ENCODE assay signal across 11 cellular contexts in the genomic region with DNA sequence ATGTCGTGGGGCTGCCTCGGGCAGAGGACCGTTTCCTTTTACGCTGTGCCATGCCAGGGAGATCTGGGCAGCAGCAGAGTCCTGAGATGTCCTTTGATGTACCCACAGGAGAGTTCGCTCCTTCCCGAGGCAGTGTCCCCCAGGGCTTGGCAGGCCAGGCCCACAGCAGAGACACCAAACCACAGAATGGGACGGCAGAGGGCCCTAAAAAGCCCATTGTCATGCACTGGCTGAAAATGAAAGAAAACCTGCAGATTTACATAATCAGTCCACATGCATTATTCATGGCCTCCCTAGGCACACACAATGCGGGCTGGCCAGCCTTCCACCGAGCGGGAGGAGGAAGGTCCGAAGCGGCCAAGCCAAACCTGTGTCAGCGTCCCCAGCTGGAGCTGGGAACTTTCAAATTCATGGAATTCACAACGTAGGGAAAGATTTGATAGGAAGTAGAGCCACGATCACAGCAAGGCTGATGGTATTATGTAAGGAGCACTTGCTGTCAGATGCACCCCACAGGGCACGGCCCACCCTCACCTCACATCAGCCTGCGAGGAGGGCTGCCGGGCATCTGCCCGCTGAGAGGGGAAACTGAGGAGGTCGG. TPM values are rescaled to one million over a fixed set of nuclear protein-coding genes. Genes with fewer than 3 reads are reported as not detected.
A peak's percentile ranks its signal among the peaks of the same experiment; 100 is the strongest.
DNase-seq lines count a peak whose midpoint lies in the region; ATAC-seq and TF ChIP-seq lines count a peak whose summit lies in the region.
"Had no signal": no experiment of that assay in that cellular context is flagged by ENCODE, and none has a peak within 500 bp of the region (broad histone marks: within the 10 kb centered on the region; RNA-seq: fewer than 3 reads in every experiment).

No MANE protein-coding gene starts in this region.

- H3K27ac ChIP-seq in DOHH2 (ENCODE audit: low read depth, low read length), result no peak overlapping the region
- no peak overlapping the region for H3K27ac ChIP-seq in H9 (ENCODE audit: insufficient read length, low read depth, low read length)

- H3K4me3 Mint-ChIP-seq in H9, result peak overlapping the region; percentile 49 to 68

- H3K4me1 ChIP-seq in DOHH2 (ENCODE audit: control insufficient read depth, low read length) (no peaks in the 10 kb centered on the region), H9 (ENCODE audit: insufficient read depth, low read length) (peaks cover 12% of the 10 kb centered on the region; the same call in 1 of the 2 replicates), adipocyte (ENCODE audit: control insufficient read depth, insufficient read depth, low read length) (peaks cover 3% of the 10 kb centered on the region)

- peaks cover 96% of the 10 kb centered on the region for H3K27me3 Mint-ChIP-seq in H9 (ENCODE audit: low read depth)

- H3F3A ChIP-seq in DOHH2 (ENCODE audit: control insufficient read depth, insufficient read depth), result no peaks in the 10 kb centered on the region

- peaks cover 0 to 3% of the 10 kb centered on the region in 2 experiments; a peak in 2 of 5 replicates for H3K9me3 Mint-ChIP-seq in H9

- H4K20me1 ChIP-seq in DOHH2 (ENCODE audit: control insufficient read depth, insufficient read depth, low read depth, low read length) (no peaks in the 10 kb centered on the region), H9 (ENCODE audit: control insufficient read depth, insufficient read depth, insufficient read length) (peaks cover 2% of the 10 kb centered on the region)

- H3T11ph ChIP-seq in H9 (ENCODE audit: low read length), result no peak overlapping the region

- no peak overlapping the region for H4K91ac ChIP-seq in H9 (ENCODE audit: insufficient read length, low read depth, low read length)

- no peaks in the 10 kb centered on the region for H3K36me3 ChIP-seq in DOHH2 (ENCODE audit: control insufficient read depth, low read length)
- no peaks in the 10 kb centered on the region for H3K36me3 ChIP-seq in adipocyte (ENCODE audit: control insufficient read depth, insufficient read depth, low read length, severe bottlenecking)

- H4K8ac ChIP-seq in H9 (replicated peaks; ENCODE audit: insufficient read length, low read depth, low read length), result no peak overlapping the region

- H3K36me3 Mint-ChIP-seq in H9 (ENCODE audit: insufficient read depth in 1 of 3, low read depth in 3 of 3), result peaks cover 0 to 4% (median 0%) of the 10 kb centered on the region in 3 experiments; a peak in 1 of 7 replicates

- H2BK12ac ChIP-seq in H9 (ENCODE audit: insufficient read length, low read depth, low read length), result no peak overlapping the region

- peaks cover 75 to 84% of the 10 kb centered on the region in 2 experiments for H3K4me1 Mint-ChIP-seq in H9

- H3K27me3 ChIP-seq in DOHH2 (ENCODE audit: control insufficient read depth, low read length), result peaks cover 27% of the 10 kb centered on the region
- H3K27me3 ChIP-seq in H9 (ENCODE audit: insufficient read depth, low read length), result peaks cover 21% of the 10 kb centered on the region; the same call in 1 of the 2 replicates
- peaks cover 52% of the 10 kb centered on the region for H3K27me3 ChIP-seq in adipocyte (replicated peaks; ENCODE audit: control insufficient read depth, insufficient read depth, low read length)

- H4K5ac ChIP-seq in H9 (ENCODE audit: insufficient read length, low read depth, low read length), result no peak overlapping the region

- H2AFZ ChIP-seq in H9 (ENCODE audit: low read length), result no peak overlapping the region

- no peak overlapping the region for H2AK5ac ChIP-seq in H9 (ENCODE audit: insufficient read length, low read length)

- peaks cover 2% of the 10 kb centered on the region for H3K23me2 ChIP-seq in H9 (ENCODE audit: insufficient read length, low read depth, low read length, poor library complexity, severe bottlenecking)

- H3K9me2 ChIP-seq in DOHH2 (replicated peaks; ENCODE audit: control insufficient read depth, low read length), result no peaks in the 10 kb centered on the region

- H3K79me2 ChIP-seq in DOHH2 (ENCODE audit: control insufficient read depth, low read length), result no peaks in the 10 kb centered on the region
- no peaks in the 10 kb centered on the region for H3K79me2 ChIP-seq in H9 (ENCODE audit: insufficient read depth, low read length)

- TF ChIP-seq CTCF in DOHH2 (IDR thresholded peaks at IDR 0.05; ENCODE audit: low read depth, low read length, poor library complexity, severe bottlenecking) (no peak), H9 (conservative IDR thresholded peaks at IDR 0.05) (no peak)

- H3K4me2 ChIP-seq in DOHH2 (ENCODE audit: low read length) (peak overlapping the region; percentile 20; the same call in 1 of the 2 replicates), H9 (ENCODE audit: insufficient read depth, insufficient read length, low read length) (peak overlapping the region; percentile 54)

- H3K9me3 ChIP-seq in DOHH2 (ENCODE audit: control insufficient read depth, insufficient read depth, low read length) (no peaks in the 10 kb centered on the region), H9 (ENCODE audit: control insufficient read depth, low read depth, low read length) (no peaks in the 10 kb centered on the region), adipocyte (ENCODE audit: control insufficient read depth, low read length) (no peaks in the 10 kb centered on the region)

- no peak overlapping the region for H3K14ac ChIP-seq in H9 (ENCODE audit: insufficient read depth, low read length)

- H2BK5ac ChIP-seq in H9 (ENCODE audit: insufficient read length, low read length), result no peak overlapping the region

- no CpG with 5 or more reads among the region's 20 CpGs for WGBS in H9 (ENCODE audit: extremely low coverage, insufficient read length, low lambda C conversion rate)

- H3K27ac Mint-ChIP-seq in H9, result peak overlapping the region; percentile 60 to 90 (median 70); a peak in 5 of 7 replicates

- H3K56ac ChIP-seq in H9 (ENCODE audit: insufficient read length, low read depth, low read length), result no peak overlapping the region

- H3K4ac ChIP-seq in H9 (ENCODE audit: low read depth, low read length), result no peak overlapping the region

- H3K79me1 ChIP-seq in H9 (ENCODE audit: insufficient read depth, low read depth, low read length, poor library complexity, severe bottlenecking), result no peaks in the 10 kb centered on the region

- no peak overlapping the region for H2BK120ac ChIP-seq in H9 (ENCODE audit: low read depth, low read length, poor library complexity, severe bottlenecking)

- no peak overlapping the region for H3K23ac ChIP-seq in H9 (ENCODE audit: insufficient read length, low read depth, low read length)

- no peak overlapping the region for H3K18ac ChIP-seq in H9 (ENCODE audit: insufficient read length, low read depth, low read length)

- H3K4me3 ChIP-seq in DOHH2 (ENCODE audit: low read length), result no peak overlapping the region
- H3K4me3 ChIP-seq in adipocyte (ENCODE audit: low read length), result peak overlapping the region; percentile 22

- no peak overlapping the region for H2BK20ac ChIP-seq in H9 (ENCODE audit: low read depth, low read length, poor library complexity, severe bottlenecking)

- DNase-seq in H9, result peak; percentile 90
- DNase-seq in adipocyte (ENCODE audit: low read depth), result peak; percentile 34
- no peak for DNase-seq in left lobe of liver (ENCODE audit: low spot score)
- no peak for DNase-seq in NOMO-1 (lab: John Stamatoyannopoulos, UW; ENCODE audit: unreplicated experiment in 2 of 2)
- DNase-seq in effector CD4-positive, alpha-beta T cell, result no peak
- DNase-seq: GF-D8 had no signal

- H3K9ac ChIP-seq in H9 (ENCODE audit: extremely low read depth, insufficient read length, low read length) (no peak overlapping the region), adipocyte (ENCODE audit: low read length) (no peak overlapping the region)

- no peak overlapping the region for H2BK15ac ChIP-seq in H9 (ENCODE audit: low read depth, low read length)

- ATAC-seq in left lobe of liver (peak; percentile 29), GM18502 (IDR thresholded peaks at IDR 0.05; ENCODE audit: poor library complexity, unreplicated experiment) (no peak), GM21737 (IDR thresholded peaks at IDR 0.05; ENCODE audit: unreplicated experiment) (no peak)

RNA-seq across cellular contexts. Expression of a gene that starts 25.3 kb away (rescaled TPM):
- total RNA-seq in H9 (2021) (16.5 and 16.6 TPM in 2 replicates), left lobe of liver (11.4 TPM)

RNA-seq across cellular contexts. Expression of a gene that starts 53.8 kb away (rescaled TPM):
- not detected in 2 replicates for total RNA-seq in H9 (2021)
- total RNA-seq in left lobe of liver, result 2.7 TPM
- total RNA-seq: HT1080, skeletal muscle tissue had no signal

Comparison
In these comparisons a context has a peak if more than half of its experiments do, and no peak if none do; other contexts are left out.
1. DNase-seq: peak in H9 (single experiment) and adipocyte (single experiment); none in left lobe of liver (single experiment), NOMO-1 (0 of 2) and effector CD4-positive, alpha-beta T cell (single experiment).